Comparison of ENCODE assay signal across 27 cellular contexts in genomic region chr1:25649041-25649440, GRCh38. TPM values are rescaled to one million over a fixed set of nuclear protein-coding genes. Genes with fewer than 3 reads are reported as not detected.
DNase-seq lines count a peak whose midpoint lies in the region; ATAC-seq lines count a peak whose summit lies in the region.
"Had no signal": no experiment of that assay in that cellular context is flagged by ENCODE, and none has a peak within 500 bp of the region (broad histone marks: within the 10 kb centered on the region; RNA-seq: fewer than 3 reads in every experiment).

No MANE protein-coding gene starts in this region.

- H3K18ac ChIP-seq in mesendoderm (ENCODE audit: low read length): no peak overlapping the region

- no peak overlapping the region for H3K4me3 ChIP-seq in mesendoderm (ENCODE audit: low read length)
- H3K4me3 ChIP-seq: ascending aorta, left ventricle myocardium inferior, SJSA1, skin epidermis, suprapubic skin had no signal

- no peak overlapping the region for H3K23ac ChIP-seq in mesendoderm (ENCODE audit: low read length)

- H2AK5ac ChIP-seq in mesendoderm (ENCODE audit: low read length): no peak overlapping the region

- no peaks in the 10 kb centered on the region for H3K79me2 ChIP-seq in mesendoderm (ENCODE audit: control insufficient read depth, insufficient read depth, low read length)

- intact Hi-C loops in left colon (cut with DNase I, micrococcal nuclease): no loop called here

- H3K4me1 ChIP-seq in mesendoderm (ENCODE audit: control insufficient read depth, low read depth, low read length): peaks cover 5% of the 10 kb centered on the region
- H3K4me1 ChIP-seq: SJSA1, suprapubic skin had no signal

- peaks cover 7% of the 10 kb centered on the region for H3K36me3 Mint-ChIP-seq in activated naive CD8-positive, alpha-beta T cell
- no peaks in the 10 kb centered on the region for H3K36me3 Mint-ChIP-seq in activated naive CD8-positive, alpha-beta T cell treated with anti-CD3 and anti-CD28 coated beads, Interleukin-2, amount 50 U/mL, for 24 hours (ENCODE audit: low read depth)

- H3K27ac ChIP-seq in mesendoderm (ENCODE audit: low read depth, low read length): no peak overlapping the region
- H3K27ac ChIP-seq: ascending aorta, epithelial cell of prostate, KMS-11, left ventricle myocardium inferior, SJSA1, skin epidermis, suprapubic skin had no signal

- no peak overlapping the region for H3K9ac ChIP-seq in mesendoderm (ENCODE audit: low read length)
- H3K9ac ChIP-seq: KMS-11 had no signal

- H3K27ac Mint-ChIP-seq in activated naive CD8-positive, alpha-beta T cell: peak overlapping the region; percentile 22
- no peak overlapping the region for H3K27ac Mint-ChIP-seq in activated naive CD8-positive, alpha-beta T cell treated with anti-CD3 and anti-CD28 coated beads, Interleukin-2, amount 50 U/mL, for 24 hours
- H3K27ac Mint-ChIP-seq: activated CD4-positive, alpha-beta T cell treated with anti-CD3 and anti-CD28 coated beads, Interleukin-2, amount 10 ng/mL, durations not matched to agents 24 days and 14 days; immature natural killer cell; stimulated activated effector memory CD8-positive, alpha-beta T cell treated with anti-CD3 and anti-CD28 coated beads, Interleukin-12 subunit alpha, Interleukin-12 subunit beta, amount 100 ng/mL, for 72 hours had no signal

- no peaks in the 10 kb centered on the region for H3K27me3 ChIP-seq in mesendoderm (ENCODE audit: insufficient read depth, low read length, poor library complexity)
- H3K27me3 ChIP-seq: ascending aorta, suprapubic skin had no signal

- no peak overlapping the region for H4K8ac ChIP-seq in mesendoderm (ENCODE audit: low read depth, low read length)

- no peaks in the 10 kb centered on the region for H3K27me3 Mint-ChIP-seq in activated naive CD8-positive, alpha-beta T cell
- H3K27me3 Mint-ChIP-seq in activated naive CD8-positive, alpha-beta T cell treated with anti-CD3 and anti-CD28 coated beads, Interleukin-2, amount 50 U/mL, for 24 hours: peaks cover 14% of the 10 kb centered on the region

- H4K5ac ChIP-seq in mesendoderm (ENCODE audit: low read length): peak overlapping the region; percentile 60

- H3K36me3 ChIP-seq in mesendoderm (ENCODE audit: control insufficient read depth, insufficient read depth, low read length): no peaks in the 10 kb centered on the region
- H3K36me3 ChIP-seq: ascending aorta, SJSA1, suprapubic skin had no signal

- no peak overlapping the region for H2BK120ac ChIP-seq in mesendoderm (ENCODE audit: low read depth, low read length)

- H3K9me3 Mint-ChIP-seq in activated naive CD8-positive, alpha-beta T cell (ENCODE audit: low read depth): no peaks in the 10 kb centered on the region
- H3K9me3 Mint-ChIP-seq in activated naive CD8-positive, alpha-beta T cell treated with anti-CD3 and anti-CD28 coated beads, Interleukin-2, amount 50 U/mL, for 24 hours: no peaks in the 10 kb centered on the region
- H3K9me3 Mint-ChIP-seq: activated CD4-positive, alpha-beta T cell treated with anti-CD3 and anti-CD28 coated beads, Interleukin-2, amount 10 ng/mL, durations not matched to agents 24 days and 14 days; activated naive CD4-positive, alpha-beta T cell treated with anti-CD3 and anti-CD28 coated beads for 36 hours; H9; immature natural killer cell; stimulated activated effector memory CD8-positive, alpha-beta T cell treated with anti-CD3 and anti-CD28 coated beads, Interleukin-12 subunit alpha, Interleukin-12 subunit beta, amount 100 ng/mL, for 72 hours had no signal

- no peak for DNase-seq in activated naive CD8-positive, alpha-beta T cell treated with anti-CD3 and anti-CD28 coated beads, Interleukin-2, amount 50 U/mL, for 24 hours
- DNase-seq in activated CD8-positive, alpha-beta memory T cell treated with anti-CD3 and anti-CD28 coated beads, Interleukin-2, amount 50 U/mL, for 48 hours: peak; percentile 44
- peak; percentile 61 for DNase-seq in mesendoderm
- no peak for DNase-seq in NCI-H1417 treated with DMSO at 0.1 percent for 48 hours (lab: John Stamatoyannopoulos, UW)
- DNase-seq in left colon: no peak
- no peak for DNase-seq in activated effector memory CD4-positive, alpha-beta T cell treated with Interleukin-2 at 50 U/mL for 16 hours
- DNase-seq: activated CD4-positive, alpha-beta T cell treated with anti-CD3 and anti-CD28 coated beads, Interleukin-2, amount 10 ng/mL, durations not matched to agents 24 days and 14 days; activated naive CD4-positive, alpha-beta T cell treated with anti-CD3 and anti-CD28 coated beads for 36 hours; DMS153; foreskin fibroblast; GF-D8; immature natural killer cell; left ventricle myocardium inferior; NCI-H187 treated with DMSO at 0.1 percent for 48 hours; NCI-H345; NCI-H774; stimulated activated CD4-positive, alpha-beta T cell treated with anti-CD3 and anti-CD28 coated beads, Interleukin-1b, Interleukin-23, amount 100 ng/mL, for 48 hours had no signal

- H3K4me1 Mint-ChIP-seq in activated naive CD8-positive, alpha-beta T cell (ENCODE audit: low read depth): peaks cover 60% of the 10 kb centered on the region
- H3K4me1 Mint-ChIP-seq in activated naive CD8-positive, alpha-beta T cell treated with anti-CD3 and anti-CD28 coated beads, Interleukin-2, amount 50 U/mL, for 24 hours: peaks cover 13% of the 10 kb centered on the region

- ATAC-seq in activated naive CD8-positive, alpha-beta T cell treated with anti-CD3 and anti-CD28 coated beads, Interleukin-2, amount 50 U/mL, for 24 hours: no peak
- no peak for ATAC-seq in left colon
- ATAC-seq: Panc1; stimulated activated effector memory CD8-positive, alpha-beta T cell treated with anti-CD3 and anti-CD28 coated beads, Interleukin-12 subunit alpha, Interleukin-12 subunit beta, amount 100 ng/mL, for 72 hours had no signal

- H2BK5ac ChIP-seq in mesendoderm (ENCODE audit: low read length): no peak overlapping the region

- no CpG with 5 or more reads among the region's 5 CpGs for WGBS in mesendoderm (ENCODE audit: extremely low coverage, insufficient coverage, low lambda C conversion rate)

- peaks cover 2% of the 10 kb centered on the region for H3K79me1 ChIP-seq in mesendoderm (ENCODE audit: low read length)

- H3K4me3 Mint-ChIP-seq in activated naive CD8-positive, alpha-beta T cell: no peak overlapping the region
- no peak overlapping the region for H3K4me3 Mint-ChIP-seq in activated naive CD8-positive, alpha-beta T cell treated with anti-CD3 and anti-CD28 coated beads, Interleukin-2, amount 50 U/mL, for 24 hours
- H3K4me3 Mint-ChIP-seq: activated CD4-positive, alpha-beta T cell treated with anti-CD3 and anti-CD28 coated beads, Interleukin-2, amount 10 ng/mL, durations not matched to agents 24 days and 14 days; activated naive CD4-positive, alpha-beta T cell treated with anti-CD3 and anti-CD28 coated beads for 36 hours; H9; immature natural killer cell; stimulated activated effector memory CD8-positive, alpha-beta T cell treated with anti-CD3 and anti-CD28 coated beads, Interleukin-12 subunit alpha, Interleukin-12 subunit beta, amount 100 ng/mL, for 72 hours had no signal

- no peak overlapping the region for H2BK15ac ChIP-seq in mesendoderm (replicated peaks; ENCODE audit: low read depth)

- no peak overlapping the region for H3K4me2 ChIP-seq in mesendoderm (ENCODE audit: low read length)
- H3K4me2 ChIP-seq: KMS-11 had no signal

- no peak overlapping the region for H3K56ac ChIP-seq in mesendoderm (ENCODE audit: low read length)

- H3K4ac ChIP-seq in mesendoderm (ENCODE audit: low read depth, low read length): no peak overlapping the region

RNA-seq across cellular contexts. Expression of gene MAN1C1, which starts 32.5 kb away (rescaled TPM):
- polyA plus RNA-seq in mesendoderm (2013, experiment 1 of 2): 7.7 TPM
- polyA plus RNA-seq in mesendoderm (2013, experiment 2 of 2): 7.4 TPM
- total RNA-seq in left colon: 1 to 10 TPM; 1.7 to 6.0 TPM
- total RNA-seq: SJSA1 had no signal

Comparison
In these comparisons a context has a peak if more than half of its experiments do, and no peak if none do; other contexts are left out.
1. DNase-seq: peak in activated CD8-positive, alpha-beta memory T cell treated with anti-CD3 and anti-CD28 coated beads, Interleukin-2, amount 50 U/mL, for 48 hours (single experiment) and mesendoderm (single experiment); none in activated naive CD8-positive, alpha-beta T cell treated with anti-CD3 and anti-CD28 coated beads, Interleukin-2, amount 50 U/mL, for 24 hours (single experiment), NCI-H1417 treated with DMSO at 0.1 percent for 48 hours (single experiment), left colon (0 of 2) and activated effector memory CD4-positive, alpha-beta T cell treated with Interleukin-2 at 50 U/mL for 16 hours (single experiment).